In genomic region chr7:149476791-149477190, GRCh38 we compare ENCODE assay signal across 1 cellular context.
TF ChIP-seq lines count a peak whose summit lies in the region.

No MANE protein-coding gene starts in this region.

TF ChIP-seq in K562, 482 proteins besides CTCF, POLR2A, EP300 and RAD21:
- TF ChIP-seq ZNF444 (CRISPR knock-in tag; IDR thresholded peaks at IDR 0.05) (no peak), NCOA2 (IDR thresholded peaks at IDR 0.05; ENCODE audit: partially characterized antibody in 2 of 2) (no peak), ZNF764 (CRISPR knock-in tag; IDR thresholded peaks at IDR 0.05; ENCODE audit: low read depth) (no peak), EWSR1 (IDR thresholded peaks at IDR 0.05; ENCODE audit: borderline replicate concordance, low read depth, partially characterized antibody) (no peak), ZBTB1 (CRISPR knock-in tag; IDR thresholded peaks at IDR 0.05; ENCODE audit: borderline replicate concordance, low read depth) (no peak), TEAD1 (CRISPR knock-in tag; IDR thresholded peaks at IDR 0.05) (0 out of 4 replicates have a peak, but pooled peaks of 1 of the 2 experiments have one; percentile 32), SETDB1 (IDR thresholded peaks at IDR 0.05; ENCODE audit: low read length) (no peak), NFE2L1 (tag; IDR thresholded peaks at IDR 0.05; ENCODE audit: borderline replicate concordance, low read depth) (no peak), NR4A1 (CRISPR knock-in tag; IDR thresholded peaks at IDR 0.05) (no peak), NR4A1 (tag; IDR thresholded peaks at IDR 0.05) (no peak), CCAR2 (IDR thresholded peaks at IDR 0.05; ENCODE audit: low read depth, low read length) (no peak), SOX6 (IDR thresholded peaks at IDR 0.05) (no peak), PRDM10 (IDR thresholded peaks at IDR 0.05; ENCODE audit: partially characterized antibody) (no peak), PHB2 (IDR thresholded peaks at IDR 0.05; ENCODE audit: low read depth) (no peak), MAFK (IDR thresholded peaks at IDR 0.05; ENCODE audit: low read length) (no peak), USF1 (CRISPR knock-in tag; IDR thresholded peaks at IDR 0.05) (peak; percentile 42; the same call in 1 of the 2 replicates), CHD1 (IDR thresholded peaks at IDR 0.05; ENCODE audit: low read length) (no peak), SUPT5H (IDR thresholded peaks at IDR 0.05) (peak; percentile 27; the same call in 1 of the 2 replicates), ZNF239 (CRISPR knock-in tag; IDR thresholded peaks at IDR 0.05) (no peak), ZNF695 (CRISPR knock-in tag; IDR thresholded peaks at IDR 0.05) (no peak), CHCHD3 (CRISPR knock-in tag; IDR thresholded peaks at IDR 0.05) (no peak), RFX1 (IDR thresholded peaks at IDR 0.05) (no peak), ZNF512 (tag; IDR thresholded peaks at IDR 0.05) (no peak), ZNF77 (CRISPR knock-in tag; IDR thresholded peaks at IDR 0.05) (no peak), BCL6 (CRISPR knock-in tag; IDR thresholded peaks at IDR 0.05) (no peak), MXI1 (IDR thresholded peaks at IDR 0.05; ENCODE audit: low read depth, low read length) (no peak), ARID4B (CRISPR knock-in tag; IDR thresholded peaks at IDR 0.05) (peak; percentile 42; the same call in 1 of the 2 replicates), ZBTB5 (IDR thresholded peaks at IDR 0.05) (no peak), IRF2 (CRISPR knock-in tag; IDR thresholded peaks at IDR 0.05) (peak; percentile 21; the same call in 1 of the 2 replicates), SRSF1 (IDR thresholded peaks at IDR 0.05; ENCODE audit: low read depth, low read length) (no peak), ZEB2 (IDR thresholded peaks at IDR 0.05) (no peak), SAP30 (IDR thresholded peaks at IDR 0.05; ENCODE audit: borderline replicate concordance, insufficient read depth, low read depth, low read length, poor library complexity, severe bottlenecking) (no peak), PTBP1 (IDR thresholded peaks at IDR 0.05; ENCODE audit: low read depth, low read length) (no peak), DACH1 (IDR thresholded peaks at IDR 0.05; ENCODE audit: partially characterized antibody) (no peak), ZNF143 (CRISPR knock-in tag; IDR thresholded peaks at IDR 0.05) (0 out of 2 replicates have a peak, but pooled peaks have one; percentile 40), HIVEP1 (CRISPR knock-in tag; IDR thresholded peaks at IDR 0.05) (no peak)
